12 cellular contexts compared by ENCODE assay signal in genomic region chr9:116390306-116391228, GRCh38.
DNase-seq lines count a peak whose midpoint lies in the region; ATAC-seq, FAIRE-seq and TF ChIP-seq lines count a peak whose summit lies in the region.
"Had no signal": no experiment of that assay in that cellular context is flagged by ENCODE, and none has a peak within 500 bp of the region (broad histone marks: within the 10 kb centered on the region; RNA-seq: fewer than 3 reads in every experiment).

No MANE protein-coding gene starts in this region.

- H3K27me3 ChIP-seq in Karpas-422 (ENCODE audit: low read length) (no peaks in the 10 kb centered on the region), mesendoderm (ENCODE audit: insufficient read depth, low read length, poor library complexity) (no peaks in the 10 kb centered on the region), trophoblast cell (ENCODE audit: insufficient read depth, low read length) (no peaks in the 10 kb centered on the region)
- H3K27me3 ChIP-seq: cardiac muscle cell had no signal

- no peak overlapping the region; the same call in 1 of the 2 replicates for H3K27ac ChIP-seq in Karpas-422 (ENCODE audit: low read length)
- H3K27ac ChIP-seq in mesendoderm (ENCODE audit: low read depth, low read length), result no peak overlapping the region
- H3K27ac ChIP-seq in kidney (ENCODE audit: low read depth in 2 of 2, low read length in 2 of 2), result no peak overlapping the region
- H3K27ac ChIP-seq in trophoblast cell (ENCODE audit: low read depth, low read length), result no peak overlapping the region
- H3K27ac ChIP-seq: cardiac muscle cell had no signal

- no peak overlapping the region for H2AK5ac ChIP-seq in mesendoderm (ENCODE audit: low read length)
- no peak overlapping the region for H2AK5ac ChIP-seq in trophoblast cell (ENCODE audit: low read length)

- no peak for TF ChIP-seq CTCF in kidney (IDR thresholded peaks at IDR 0.05; ENCODE audit: borderline replicate concordance, extremely low read depth, insufficient read depth)

- H4K12ac ChIP-seq in trophoblast cell (ENCODE audit: low read depth, low read length), result no peak overlapping the region

- H3K18ac ChIP-seq in mesendoderm (ENCODE audit: low read length), result no peak overlapping the region
- H3K18ac ChIP-seq in trophoblast cell (ENCODE audit: low read length), result no peak overlapping the region

- H3K79me2 ChIP-seq in Karpas-422 (ENCODE audit: low read length) (no peaks in the 10 kb centered on the region), mesendoderm (ENCODE audit: control insufficient read depth, insufficient read depth, low read length) (no peaks in the 10 kb centered on the region), trophoblast cell (ENCODE audit: control insufficient read depth, insufficient read depth, low read length, poor library complexity) (no peaks in the 10 kb centered on the region)

- peak; percentile 75 for DNase-seq in Karpas-422
- DNase-seq in mesendoderm, result peak; percentile 80
- no peak for DNase-seq in kidney
- no peak for DNase-seq in LoVo (ENCODE audit: low spot score)
- DNase-seq in trophoblast cell, result no peak
- DNase-seq in activated CD4-positive, alpha-beta T cell treated with anti-CD3 and anti-CD28 coated beads, Interleukin-2, amount 50 U/mL, for 1 hour, result no peak
- DNase-seq: activated CD8-positive, alpha-beta memory T cell treated with anti-CD3 and anti-CD28 coated beads, Interleukin-2, amount 50 U/mL, for 4 hours; NCI-H1436 treated with DMSO at 0.1 percent for 48 hours; substantia nigra had no signal

- peak; percentile 77 for ATAC-seq in GM19324 (IDR thresholded peaks at IDR 0.05; ENCODE audit: low FRiP score, unreplicated experiment)
- ATAC-seq in HG02798 (IDR thresholded peaks at IDR 0.05; ENCODE audit: poor library complexity, unreplicated experiment), result peak; percentile 79

- no peak overlapping the region for H2BK15ac ChIP-seq in mesendoderm (replicated peaks; ENCODE audit: low read depth)

- H2BK120ac ChIP-seq in mesendoderm (ENCODE audit: low read depth, low read length) (no peak overlapping the region), trophoblast cell (ENCODE audit: insufficient read depth, low read length, poor library complexity) (no peak overlapping the region)

- no peak overlapping the region for H4K91ac ChIP-seq in trophoblast cell (ENCODE audit: low read depth, low read length)

- H3K4ac ChIP-seq in mesendoderm (ENCODE audit: low read depth, low read length), result no peak overlapping the region
- H3K4ac ChIP-seq in trophoblast cell (ENCODE audit: low read depth, low read length), result no peak overlapping the region

- H3K36me3 ChIP-seq in Karpas-422 (ENCODE audit: insufficient read depth, low read length) (no peaks in the 10 kb centered on the region), mesendoderm (ENCODE audit: control insufficient read depth, insufficient read depth, low read length) (no peaks in the 10 kb centered on the region), kidney (ENCODE audit: control insufficient read depth in 1 of 2, insufficient read depth in 2 of 2, low read length in 2 of 2) (peaks cover 0 to 2% of the 10 kb centered on the region in 2 donors), trophoblast cell (ENCODE audit: control insufficient read depth in 1 of 2, insufficient read depth in 2 of 2, low read length in 2 of 2) (peaks cover 0 to 5% of the 10 kb centered on the region in 2 experiments)
- H3K36me3 ChIP-seq: cardiac muscle cell had no signal

- no peak overlapping the region for H3K56ac ChIP-seq in mesendoderm (ENCODE audit: low read length)

- no peak for FAIRE-seq in kidney (lab: Jason Lieb, UNC)

- H2BK5ac ChIP-seq in mesendoderm (ENCODE audit: low read length), result no peak overlapping the region
- no peak overlapping the region for H2BK5ac ChIP-seq in trophoblast cell (ENCODE audit: low read depth, low read length, poor library complexity)

- no peak overlapping the region for H2AFZ ChIP-seq in Karpas-422 (ENCODE audit: low read length)
- H2AFZ ChIP-seq in trophoblast cell (ENCODE audit: insufficient read depth, low read length, poor library complexity), result no peak overlapping the region

- no peak overlapping the region for H3K14ac ChIP-seq in trophoblast cell (ENCODE audit: low read length)

- H3K4me2 ChIP-seq in Karpas-422 (ENCODE audit: low read depth, low read length, poor library complexity, severe bottlenecking), result no peak overlapping the region
- H3K4me2 ChIP-seq in mesendoderm (ENCODE audit: low read length), result no peak overlapping the region
- H3K4me2 ChIP-seq in trophoblast cell (ENCODE audit: low read length), result no peak overlapping the region

- H4K8ac ChIP-seq in mesendoderm (ENCODE audit: low read depth, low read length) (no peak overlapping the region), trophoblast cell (ENCODE audit: low read depth, low read length) (no peak overlapping the region)

- H3K23ac ChIP-seq in mesendoderm (ENCODE audit: low read length) (no peak overlapping the region), trophoblast cell (ENCODE audit: low read length) (no peak overlapping the region)

- H4K20me1 ChIP-seq in Karpas-422 (ENCODE audit: insufficient read depth, low read depth, low read length), result no peaks in the 10 kb centered on the region

- H3K9ac ChIP-seq in Karpas-422 (ENCODE audit: low read length) (0 out of 2 replicates have a peak overlapping the region, but pooled peaks have one; percentile 11), mesendoderm (ENCODE audit: low read length) (no peak overlapping the region), kidney (ENCODE audit: low read length in 2 of 2) (no peak overlapping the region), trophoblast cell (ENCODE audit: low read length) (no peak overlapping the region)

- no peak overlapping the region for H2BK12ac ChIP-seq in trophoblast cell (ENCODE audit: low read length)

- no peaks in the 10 kb centered on the region for H3K9me3 ChIP-seq in Karpas-422 (ENCODE audit: low read length)
- no peaks in the 10 kb centered on the region for H3K9me3 ChIP-seq in kidney (ENCODE audit: control insufficient read depth in 1 of 2, low read length in 2 of 2)
- peaks cover 2% of the 10 kb centered on the region for H3K9me3 ChIP-seq in trophoblast cell (ENCODE audit: insufficient read depth, low read depth, low read length)

- WGBS in mesendoderm (ENCODE audit: extremely low coverage, insufficient coverage, low lambda C conversion rate), result 100% methylated on average over 2 of the region's 7 CpGs
- 100% methylated on average over 1 of the region's 7 CpGs for WGBS in trophoblast cell (ENCODE audit: extremely low coverage, insufficient coverage, insufficient read length)

- intact Hi-C loops in kidney (cut with DNase I), result no loop called here

- H3K4me3 ChIP-seq in Karpas-422 (ENCODE audit: low read length), result no peak overlapping the region
- no peak overlapping the region for H3K4me3 ChIP-seq in mesendoderm (ENCODE audit: low read length)
- no peak overlapping the region for H3K4me3 ChIP-seq in kidney (ENCODE audit: low read length in 2 of 2)
- H3K4me3 ChIP-seq in trophoblast cell (ENCODE audit: low read depth, low read length), result no peak overlapping the region
- H3K4me3 ChIP-seq: cardiac muscle cell had no signal

- H3K4me1 ChIP-seq in Karpas-422 (ENCODE audit: low read length) (peaks cover 49% of the 10 kb centered on the region), mesendoderm (ENCODE audit: control insufficient read depth, low read depth, low read length) (no peaks in the 10 kb centered on the region), kidney (ENCODE audit: control insufficient read depth in 1 of 2, insufficient read depth in 1 of 2, low read depth in 1 of 2, low read length in 2 of 2) (peaks cover 0 to 2% of the 10 kb centered on the region in 2 donors), trophoblast cell (ENCODE audit: control insufficient read depth in 1 of 2, insufficient read depth in 2 of 2, low read length in 2 of 2) (peaks cover 7 to 8% of the 10 kb centered on the region in 2 experiments)

- no peak overlapping the region for H4K5ac ChIP-seq in mesendoderm (ENCODE audit: low read length)

- no peaks in the 10 kb centered on the region for H3K9me2 ChIP-seq in Karpas-422 (replicated peaks; ENCODE audit: insufficient read depth, low read length)

- H3K79me1 ChIP-seq in mesendoderm (ENCODE audit: low read length) (no peaks in the 10 kb centered on the region), trophoblast cell (ENCODE audit: low read length) (no peaks in the 10 kb centered on the region)

Comparison
In these comparisons a context has a peak if more than half of its experiments do, and no peak if none do; other contexts are left out.
1. DNase-seq: peak in Karpas-422 (single experiment) and mesendoderm (single experiment); none in kidney (single experiment), LoVo (single experiment), trophoblast cell (0 of 2) and activated CD4-positive, alpha-beta T cell treated with anti-CD3 and anti-CD28 coated beads, Interleukin-2, amount 50 U/mL, for 1 hour (single experiment).